In the genomic region with DNA sequence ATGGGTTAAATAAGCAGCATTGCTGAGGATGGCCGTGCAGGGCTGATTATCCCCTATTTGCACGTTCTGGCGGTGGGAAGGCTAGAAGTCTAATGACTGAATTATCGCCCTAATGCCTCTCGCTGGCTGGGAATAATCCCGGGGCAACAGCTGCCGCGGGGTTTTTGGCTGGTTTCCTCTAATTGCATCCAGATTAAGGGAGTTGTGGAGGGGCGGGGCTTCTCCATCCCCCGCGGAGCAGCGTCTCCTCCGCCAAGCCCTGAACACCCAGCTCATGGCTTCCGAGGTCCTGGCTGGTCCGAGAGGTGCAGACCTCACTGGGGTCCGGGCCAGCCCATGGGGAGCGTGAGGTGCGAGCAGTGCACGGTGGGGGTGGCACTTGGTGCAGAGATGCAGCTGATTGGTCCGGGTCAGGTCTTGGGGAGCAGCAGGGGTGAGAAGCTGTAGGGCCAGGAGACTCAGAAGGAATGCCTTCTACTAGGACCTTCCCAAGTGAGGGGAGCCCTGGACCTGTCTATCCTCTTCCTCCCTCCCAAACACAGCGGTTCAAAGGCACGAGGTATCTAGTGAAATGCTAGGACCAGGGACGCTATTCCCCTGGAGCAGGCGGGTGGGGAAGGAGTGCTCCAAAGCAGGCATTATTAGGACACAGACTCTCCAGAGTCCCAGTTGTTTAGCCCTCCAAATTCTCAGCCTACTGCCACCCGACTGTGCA, we compare ENCODE assay signal across 15 cellular contexts.
A peak's percentile ranks its signal among the peaks of the same experiment; 100 is the strongest.
DNase-seq lines count a peak whose midpoint lies in the region; ATAC-seq, FAIRE-seq and TF ChIP-seq lines count a peak whose summit lies in the region.
"Had no signal": no experiment of that assay in that cellular context is flagged by ENCODE, and none has a peak within 500 bp of the region (broad histone marks: within the 10 kb centered on the region; RNA-seq: fewer than 3 reads in every experiment).

No MANE protein-coding gene starts in this region.

- no peaks in the 10 kb centered on the region for H3K9me3 ChIP-seq in BLaER1 treated with 17β-estradiol and CSF1 and Interleukin-3, amounts not matched to agents 10 nM and 100 nM (replicated peaks in 1 of 11)
- H3K9me3 ChIP-seq in OCI-LY3 (ENCODE audit: insufficient read depth, low read length) (no peaks in the 10 kb centered on the region), HepG2 (ENCODE audit: low read length) (no peaks in the 10 kb centered on the region), colonic mucosa (no peaks in the 10 kb centered on the region), MG63 (no peaks in the 10 kb centered on the region)
- H3K9me3 ChIP-seq: esophagus squamous epithelium, heart left ventricle, upper lobe of left lung had no signal

- BruUV-seq in HepG2 (replicated peaks; lab: Mats Ljungman, UMichigan), result no TSS peak

- in situ Hi-C loops in HepG2 (cut with HindIII; ENCODE audit: extremely low pct_ligation_motif_present, low pct_unique_long_range_greater_than_20kb), result no loop called here

- H3K4me1 ChIP-seq in BLaER1 treated with 17β-estradiol and CSF1 and Interleukin-3, amounts not matched to agents 10 nM and 100 nM, result peaks cover 81 to 98% (median 97%) of the 10 kb centered on the region in 10 experiments
- peaks cover 52% of the 10 kb centered on the region for H3K4me1 ChIP-seq in OCI-LY3 (ENCODE audit: low read length)
- H3K4me1 ChIP-seq in HepG2 (ENCODE audit: insufficient read depth, low read length), result peaks cover 55% of the 10 kb centered on the region
- no peaks in the 10 kb centered on the region for H3K4me1 ChIP-seq in colonic mucosa

- peak overlapping the region in 6 of 10 experiments; percentile 5 to 58 (median 41); a peak in 9 of 20 replicates for H3K4me3 ChIP-seq in BLaER1 treated with 17β-estradiol and CSF1 and Interleukin-3, amounts not matched to agents 10 nM and 100 nM
- H3K4me3 ChIP-seq in OCI-LY3 (ENCODE audit: low read length) (0 out of 2 replicates have a peak overlapping the region, but pooled peaks have one; percentile 42), HepG2 (replicated peaks in 1 of 3; ENCODE audit: insufficient read depth in 1 of 3, low read depth in 2 of 3, low read length in 3 of 3) (no peak overlapping the region), colonic mucosa (no peak overlapping the region), MG63 (no peak overlapping the region)
- H3K4me3 ChIP-seq: esophagus squamous epithelium, heart left ventricle, PC-9, upper lobe of left lung had no signal

- CTCF ChIA-PET in HepG2 (lab: Yijun Ruan, JAX; ENCODE audit: low intra/inter-chr PET ratio, low total read pairs), result no interaction called here

- POLR2A ChIA-PET in HepG2 (lab: Yijun Ruan, JAX), result interaction anchor here (0.5 to 1.9 kb wide), 4 partner anchors 12 to 1050 kb away, joined by 3 to 6 read pairs (median 3); no protein-coding TSS in a partner anchor

- TF ChIP-seq RAD21 in HepG2 (CRISPR knock-in tag; IDR thresholded peaks at IDR 0.05), result no peak

- TF ChIP-seq CTCF in OCI-LY3 (IDR thresholded peaks at IDR 0.05; ENCODE audit: low read depth, low read length) (no peak), HepG2 (CRISPR knock-in tag; IDR thresholded peaks at IDR 0.05) (no peak), colonic mucosa (IDR thresholded peaks at IDR 0.05) (no peak)

- H3K27ac ChIP-seq in BLaER1 treated with 17β-estradiol and CSF1 and Interleukin-3, amounts not matched to agents 10 nM and 100 nM, result peak overlapping the region in 1 of 11 experiments; percentile 75; a peak in 1 of 22 replicates
- H3K27ac ChIP-seq in OCI-LY3 (ENCODE audit: low read length) (peak overlapping the region; percentile 98), HepG2 (ENCODE audit: extremely low read length, insufficient read depth, low read length) (no peak overlapping the region), colonic mucosa (no peak overlapping the region)
- H3K27ac ChIP-seq: esophagus squamous epithelium, heart left ventricle, PC-9, upper lobe of left lung had no signal

- no peak for TF ChIP-seq POLR2A in HepG2 (IDR thresholded peaks at IDR 0.05; ENCODE audit: insufficient read depth in 1 of 2, low read depth in 2 of 2, low read length in 2 of 2)

- H4K20me1 ChIP-seq in BLaER1 treated with 17β-estradiol and CSF1 and Interleukin-3, amounts not matched to agents 10 nM and 100 nM, result peaks cover 0 to 56% (median 32%) of the 10 kb centered on the region in 11 experiments; a peak in 16 of 22 replicates
- H4K20me1 ChIP-seq in OCI-LY3 (ENCODE audit: insufficient read depth, low read length), result no peaks in the 10 kb centered on the region
- H4K20me1 ChIP-seq in HepG2 (ENCODE audit: insufficient read depth, low read length), result no peaks in the 10 kb centered on the region

- H2AFZ ChIP-seq in OCI-LY3 (ENCODE audit: low read depth, low read length) (no peak overlapping the region), HepG2 (ENCODE audit: low read length) (no peak overlapping the region)
- H2AFZ ChIP-seq: PC-9 had no signal

- TF ChIP-seq EP300 in HepG2 (IDR thresholded peaks at IDR 0.05; ENCODE audit: low read depth in 2 of 2, low read length in 2 of 2) (no peak), HepG2 (CRISPR knock-in tag; IDR thresholded peaks at IDR 0.05; ENCODE audit: borderline replicate concordance) (no peak)

- H3K79me2 ChIP-seq in OCI-LY3 (ENCODE audit: low read length), result peaks cover 18% of the 10 kb centered on the region
- H3K79me2 ChIP-seq in HepG2 (ENCODE audit: insufficient read depth, low read length), result no peaks in the 10 kb centered on the region

- 94% methylated on average over 25 of the region's 25 CpGs for WGBS in HepG2 (ENCODE audit: low lambda C conversion rate)

- H3K9ac ChIP-seq in BLaER1 treated with 17β-estradiol and CSF1 and Interleukin-3, amounts not matched to agents 10 nM and 100 nM, result peak overlapping the region in 6 of 11 experiments; percentile 9 to 64 (median 52); a peak in 6 of 22 replicates
- H3K9ac ChIP-seq in OCI-LY3 (ENCODE audit: low read length) (peak overlapping the region; percentile 62; the same call in 1 of the 2 replicates), HepG2 (ENCODE audit: insufficient read depth, low read depth, low read length) (no peak overlapping the region), colonic mucosa (ENCODE audit: low read depth in 2 of 2, low read length in 2 of 2) (no peak overlapping the region)

- H3K36me3 ChIP-seq in BLaER1 treated with 17β-estradiol and CSF1 and Interleukin-3, amounts not matched to agents 10 nM and 100 nM, result no peaks in the 10 kb centered on the region; a peak in 1 of 22 replicates
- H3K36me3 ChIP-seq in OCI-LY3 (replicated peaks; ENCODE audit: low read depth, low read length), result peaks cover 6% of the 10 kb centered on the region
- H3K36me3 ChIP-seq in HepG2 (replicated peaks in 1 of 2; ENCODE audit: control insufficient read depth in 1 of 2, insufficient read depth in 2 of 2, low read length in 2 of 2), result peaks cover 8 to 15% of the 10 kb centered on the region in 2 experiments
- H3K36me3 ChIP-seq in colonic mucosa, result no peaks in the 10 kb centered on the region
- H3K36me3 ChIP-seq in MG63, result peaks cover 4% of the 10 kb centered on the region; the same call in 1 of the 2 replicates

- peaks cover 10 to 41% (median 20%) of the 10 kb centered on the region in 11 experiments; a peak in 18 of 22 replicates for H3K27me3 ChIP-seq in BLaER1 treated with 17β-estradiol and CSF1 and Interleukin-3, amounts not matched to agents 10 nM and 100 nM
- H3K27me3 ChIP-seq in OCI-LY3 (ENCODE audit: low read depth, low read length) (no peaks in the 10 kb centered on the region), HepG2 (ENCODE audit: control insufficient read depth in 1 of 2, insufficient read depth in 2 of 2, low read length in 2 of 2) (no peaks in the 10 kb centered on the region), colonic mucosa (no peaks in the 10 kb centered on the region), MG63 (no peaks in the 10 kb centered on the region)
- H3K27me3 ChIP-seq: heart left ventricle, upper lobe of left lung had no signal

- intact Hi-C loops in HepG2 (cut with micrococcal nuclease; ENCODE audit: unreplicated experiment) (no loop called here), colonic mucosa (cut with DNase I) (no loop called here)

- DNase-seq in DMS 273 treated with DMSO at 0.1 percent for 48 hours (lab: John Stamatoyannopoulos, UW), result peak; percentile 29
- DNase-seq in HepG2 (ENCODE audit: low spot score), result no peak
- DNase-seq in colonic mucosa, result no peak
- DNase-seq in GF-D8 (lab: John Stamatoyannopoulos, UW), result no peak
- no peak for DNase-seq in MG63
- DNase-seq: activated CD4-positive, alpha-beta memory T cell treated with anti-CD3 and anti-CD28 coated beads for 36 hours; DMS79 treated with DMSO at 0.1 percent for 48 hours; esophagus squamous epithelium; NCI-H526 treated with DMSO at 0.1 percent for 48 hours; PC-9 had no signal

- no peak for FAIRE-seq in HepG2 (lab: Jason Lieb, UNC)

- ATAC-seq in HepG2 (no peak), HG03175 (IDR thresholded peaks at IDR 0.05; ENCODE audit: unreplicated experiment) (no peak)

- H3K4me2 ChIP-seq in BLaER1 treated with 17β-estradiol and CSF1 and Interleukin-3, amounts not matched to agents 10 nM and 100 nM, result peak overlapping the region; percentile 82 to 100 (median 94)
- peak overlapping the region; percentile 63 for H3K4me2 ChIP-seq in OCI-LY3 (ENCODE audit: low read length)
- H3K4me2 ChIP-seq in HepG2 (ENCODE audit: low read depth, low read length), result no peak overlapping the region
- H3K4me2 ChIP-seq: PC-9 had no signal

TF ChIP-seq in HepG2, 621 proteins besides CTCF, POLR2A, EP300 and RAD21:
- TF ChIP-seq, protein P1, sequence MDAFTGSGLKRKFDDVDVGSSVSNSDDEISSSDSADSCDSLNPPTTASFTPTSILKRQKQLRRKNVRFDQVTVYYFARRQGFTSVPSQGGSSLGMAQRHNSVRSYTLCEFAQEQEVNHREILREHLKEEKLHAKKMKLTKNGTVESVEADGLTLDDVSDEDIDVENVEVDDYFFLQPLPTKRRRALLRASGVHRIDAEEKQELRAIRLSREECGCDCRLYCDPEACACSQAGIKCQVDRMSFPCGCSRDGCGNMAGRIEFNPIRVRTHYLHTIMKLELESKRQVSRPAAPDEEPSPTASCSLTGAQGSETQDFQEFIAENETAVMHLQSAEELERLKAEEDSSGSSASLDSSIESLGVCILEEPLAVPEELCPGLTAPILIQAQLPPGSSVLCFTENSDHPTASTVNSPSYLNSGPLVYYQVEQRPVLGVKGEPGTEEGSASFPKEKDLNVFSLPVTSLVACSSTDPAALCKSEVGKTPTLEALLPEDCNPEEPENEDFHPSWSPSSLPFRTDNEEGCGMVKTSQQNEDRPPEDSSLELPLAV (CRISPR knock-in tag; conservative IDR thresholded peaks at IDR 0.05; ENCODE audit: low read depth), result no peak
- 0 out of 2 replicates have a peak, but pooled peaks have one; percentile 30 for TF ChIP-seq TBX2 (CRISPR knock-in tag; IDR thresholded peaks at IDR 0.05; ENCODE audit: borderline replicate concordance)
TF ChIP-seq in HepG2: peak in this region for 1.

Comparison
In these comparisons a context has a peak if more than half of its experiments do, and no peak if none do; other contexts are left out.
1. H3K4me3 ChIP-seq: peak in BLaER1 treated with 17β-estradiol and CSF1 and Interleukin-3, amounts not matched to agents 10 nM and 100 nM (6 of 10) and OCI-LY3 (single experiment); none in HepG2 (0 of 3), colonic mucosa (single experiment) and MG63 (single experiment).
2. H3K9ac ChIP-seq: peak in BLaER1 treated with 17β-estradiol and CSF1 and Interleukin-3, amounts not matched to agents 10 nM and 100 nM (6 of 11) and OCI-LY3 (single experiment); none in HepG2 (single experiment) and colonic mucosa (0 of 2).